16 cellular contexts compared by ENCODE assay signal in the genomic region with DNA sequence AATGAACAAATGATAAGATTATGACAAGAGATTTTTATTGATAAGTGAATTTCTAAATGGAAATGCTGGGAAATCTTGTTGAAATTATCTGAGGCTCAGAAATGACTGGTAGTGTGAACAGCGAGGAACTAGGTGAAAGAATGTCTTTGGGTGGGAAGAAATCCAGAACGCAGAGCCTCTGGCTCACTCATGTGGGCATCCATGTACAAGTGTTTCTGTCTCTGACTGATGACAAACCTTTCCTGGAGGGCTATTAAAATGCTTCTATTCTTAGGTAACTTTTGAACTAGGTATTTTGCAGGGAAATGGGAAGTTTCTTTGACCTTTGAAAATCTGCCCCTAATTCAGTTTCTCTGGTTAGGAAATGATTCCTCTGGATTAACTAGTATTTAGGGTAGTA.
"Had no signal": no experiment of that assay in that cellular context is flagged by ENCODE, and none has a peak within 500 bp of the region (broad histone marks: within the 10 kb centered on the region; RNA-seq: fewer than 3 reads in every experiment).

No MANE protein-coding gene starts in this region.

- H3K36me3 ChIP-seq: brain microvascular endothelial cell, colonic mucosa, gastrocnemius medialis, right atrium auricular region, stomach had no signal

- ATAC-seq: activated CD4-positive, alpha-beta T cell treated with anti-CD3 and anti-CD28 coated beads for 36 hours; gastrocnemius medialis; left lobe of liver; stimulated activated effector memory CD8-positive, alpha-beta T cell treated with anti-CD3 and anti-CD28 coated beads, Interleukin-12 subunit alpha, Interleukin-12 subunit beta, amount 100 ng/mL, for 72 hours; WTC11 had no signal

- H3K27me3 ChIP-seq: brain microvascular endothelial cell, colonic mucosa, gastrocnemius medialis, right atrium auricular region, stomach had no signal

- H3K9me3 ChIP-seq: colonic mucosa, gastrocnemius medialis, right atrium auricular region, stomach had no signal

- H3K4me3 ChIP-seq: colonic mucosa, gastrocnemius medialis, right atrium auricular region, stomach had no signal

- H3K4me1 ChIP-seq: colonic mucosa, gastrocnemius medialis, right atrium auricular region had no signal

- DNase-seq: activated CD4-positive, alpha-beta memory T cell treated with anti-CD3 and anti-CD28 coated beads for 36 hours; activated CD4-positive, alpha-beta T cell treated with anti-CD3 and anti-CD28 coated beads for 36 hours; activated T-cell treated with anti-CD3 and anti-CD28 coated beads for 4 hours; amygdala; colonic mucosa; erythroblast; gastrocnemius medialis; head of caudate nucleus; kidney; stimulated activated CD4-positive, alpha-beta T cell treated with anti-CD3 and anti-CD28 coated beads, Interleukin-4, amount 100 ng/mL, for 24 hours; stomach had no signal

- H3K27ac ChIP-seq: brain microvascular endothelial cell, colonic mucosa, gastrocnemius medialis, right atrium auricular region, stomach had no signal
